1 cellular context compared by ENCODE assay signal in the genomic region with DNA sequence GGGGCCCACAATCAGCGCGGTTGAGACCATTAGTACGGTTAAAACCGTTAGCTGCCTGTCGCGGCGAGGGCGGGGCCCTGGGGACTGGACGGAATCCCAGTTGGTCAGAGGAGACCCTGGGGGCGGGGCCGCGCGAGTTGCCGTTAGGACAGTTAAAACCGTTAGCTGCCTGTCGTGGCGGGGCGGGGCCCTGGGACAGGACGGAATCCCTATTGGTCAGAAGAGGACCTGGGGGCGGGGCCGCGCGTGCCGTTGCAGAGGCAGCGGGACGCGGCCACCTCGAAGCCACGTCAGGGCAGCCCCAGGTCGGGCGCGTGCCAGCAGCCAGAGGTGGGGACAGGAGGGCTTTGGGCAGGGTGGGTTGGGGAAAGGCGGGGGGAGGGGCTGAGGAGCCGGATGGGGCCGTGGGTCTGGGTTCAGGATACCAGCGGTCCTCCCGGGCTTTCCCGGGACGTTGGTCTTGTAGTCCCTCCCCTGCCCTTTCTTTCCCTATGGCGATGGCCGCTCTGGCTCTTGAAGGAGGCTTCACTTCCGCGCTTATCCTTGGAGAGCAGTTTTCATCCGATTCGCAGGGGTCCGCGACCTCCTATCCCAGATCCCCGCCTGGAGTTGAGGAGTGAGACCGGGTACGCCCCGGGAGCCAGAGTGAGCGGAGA.
TF ChIP-seq lines count a peak whose summit lies in the region.

No MANE protein-coding gene starts in this region.

TF ChIP-seq in GM23338, 12 proteins besides CTCF, POLR2A, EP300 and RAD21 (continued from another document):
- TF ChIP-seq, protein P1, sequence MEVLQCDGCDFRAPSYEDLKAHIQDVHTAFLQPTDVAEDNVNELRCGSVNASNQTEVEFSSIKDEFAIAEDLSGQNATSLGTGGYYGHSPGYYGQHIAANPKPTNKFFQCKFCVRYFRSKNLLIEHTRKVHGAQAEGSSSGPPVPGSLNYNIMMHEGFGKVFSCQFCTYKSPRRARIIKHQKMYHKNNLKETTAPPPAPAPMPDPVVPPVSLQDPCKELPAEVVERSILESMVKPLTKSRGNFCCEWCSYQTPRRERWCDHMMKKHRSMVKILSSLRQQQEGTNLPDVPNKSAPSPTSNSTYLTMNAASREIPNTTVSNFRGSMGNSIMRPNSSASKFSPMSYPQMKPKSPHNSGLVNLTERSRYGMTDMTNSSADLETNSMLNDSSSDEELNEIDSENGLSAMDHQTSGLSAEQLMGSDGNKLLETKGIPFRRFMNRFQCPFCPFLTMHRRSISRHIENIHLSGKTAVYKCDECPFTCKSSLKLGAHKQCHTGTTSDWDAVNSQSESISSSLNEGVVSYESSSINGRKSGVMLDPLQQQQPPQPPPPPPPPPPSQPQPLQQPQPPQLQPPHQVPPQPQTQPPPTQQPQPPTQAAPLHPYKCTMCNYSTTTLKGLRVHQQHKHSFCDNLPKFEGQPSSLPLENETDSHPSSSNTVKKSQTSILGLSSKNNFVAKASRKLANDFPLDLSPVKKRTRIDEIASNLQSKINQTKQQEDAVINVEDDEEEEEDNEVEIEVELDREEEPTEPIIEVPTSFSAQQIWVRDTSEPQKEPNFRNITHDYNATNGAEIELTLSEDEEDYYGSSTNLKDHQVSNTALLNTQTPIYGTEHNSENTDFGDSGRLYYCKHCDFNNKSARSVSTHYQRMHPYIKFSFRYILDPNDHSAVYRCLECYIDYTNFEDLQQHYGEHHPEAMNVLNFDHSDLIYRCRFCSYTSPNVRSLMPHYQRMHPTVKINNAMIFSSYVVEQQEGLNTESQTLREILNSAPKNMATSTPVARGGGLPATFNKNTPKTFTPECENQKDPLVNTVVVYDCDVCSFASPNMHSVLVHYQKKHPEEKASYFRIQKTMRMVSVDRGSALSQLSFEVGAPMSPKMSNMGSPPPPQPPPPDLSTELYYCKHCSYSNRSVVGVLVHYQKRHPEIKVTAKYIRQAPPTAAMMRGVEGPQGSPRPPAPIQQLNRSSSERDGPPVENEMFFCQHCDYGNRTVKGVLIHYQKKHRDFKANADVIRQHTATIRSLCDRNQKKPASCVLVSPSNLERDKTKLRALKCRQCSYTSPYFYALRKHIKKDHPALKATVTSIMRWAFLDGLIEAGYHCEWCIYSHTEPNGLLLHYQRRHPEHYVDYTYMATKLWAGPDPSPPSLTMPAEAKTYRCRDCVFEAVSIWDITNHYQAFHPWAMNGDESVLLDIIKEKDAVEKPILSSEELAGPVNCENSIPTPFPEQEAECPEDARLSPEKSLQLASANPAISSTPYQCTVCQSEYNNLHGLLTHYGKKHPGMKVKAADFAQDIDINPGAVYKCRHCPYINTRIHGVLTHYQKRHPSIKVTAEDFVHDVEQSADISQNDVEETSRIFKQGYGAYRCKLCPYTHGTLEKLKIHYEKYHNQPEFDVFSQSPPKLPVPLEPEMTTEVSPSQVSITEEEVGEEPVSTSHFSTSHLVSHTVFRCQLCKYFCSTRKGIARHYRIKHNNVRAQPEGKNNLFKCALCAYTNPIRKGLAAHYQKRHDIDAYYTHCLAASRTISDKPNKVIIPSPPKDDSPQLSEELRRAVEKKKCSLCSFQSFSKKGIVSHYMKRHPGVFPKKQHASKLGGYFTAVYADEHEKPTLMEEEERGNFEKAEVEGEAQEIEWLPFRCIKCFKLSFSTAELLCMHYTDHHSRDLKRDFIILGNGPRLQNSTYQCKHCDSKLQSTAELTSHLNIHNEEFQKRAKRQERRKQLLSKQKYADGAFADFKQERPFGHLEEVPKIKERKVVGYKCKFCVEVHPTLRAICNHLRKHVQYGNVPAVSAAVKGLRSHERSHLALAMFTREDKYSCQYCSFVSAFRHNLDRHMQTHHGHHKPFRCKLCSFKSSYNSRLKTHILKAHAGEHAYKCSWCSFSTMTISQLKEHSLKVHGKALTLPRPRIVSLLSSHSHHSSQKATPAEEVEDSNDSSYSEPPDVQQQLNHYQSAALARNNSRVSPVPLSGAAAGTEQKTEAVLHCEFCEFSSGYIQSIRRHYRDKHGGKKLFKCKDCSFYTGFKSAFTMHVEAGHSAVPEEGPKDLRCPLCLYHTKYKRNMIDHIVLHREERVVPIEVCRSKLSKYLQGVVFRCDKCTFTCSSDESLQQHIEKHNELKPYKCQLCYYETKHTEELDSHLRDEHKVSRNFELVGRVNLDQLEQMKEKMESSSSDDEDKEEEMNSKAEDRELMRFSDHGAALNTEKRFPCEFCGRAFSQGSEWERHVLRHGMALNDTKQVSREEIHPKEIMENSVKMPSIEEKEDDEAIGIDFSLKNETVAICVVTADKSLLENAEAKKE (CRISPR knock-in tag; IDR thresholded peaks at IDR 0.05) = no peak
